Comparison of ENCODE assay signal across 18 cellular contexts in the genomic region with DNA sequence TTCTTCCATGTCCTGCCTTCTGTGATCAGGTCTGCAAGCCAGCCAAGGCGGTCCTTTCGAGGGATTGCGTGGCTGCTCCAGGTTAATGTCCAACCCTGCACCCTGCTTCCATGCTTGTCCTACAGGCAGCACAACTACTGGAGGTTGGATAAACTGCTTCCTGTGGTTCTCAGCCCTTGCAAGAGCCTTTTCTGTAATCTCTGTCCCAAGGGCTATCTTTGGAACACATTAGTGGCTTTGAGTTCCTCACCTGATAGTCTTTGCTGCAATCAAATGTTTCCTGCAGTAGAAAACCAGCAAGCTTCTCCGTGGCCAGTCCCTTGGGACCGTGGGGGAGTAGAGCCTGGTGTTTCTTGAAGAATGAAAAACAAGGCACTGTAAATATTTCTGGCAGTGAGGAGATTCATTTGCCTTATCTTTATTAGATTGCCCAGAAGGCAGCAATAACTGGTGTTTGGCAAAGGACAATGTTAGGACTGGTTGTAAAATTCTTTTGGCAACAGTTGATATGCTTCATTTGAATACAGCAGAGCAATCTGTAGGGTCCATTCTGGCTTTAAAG.
DNase-seq lines count a peak whose midpoint lies in the region; ATAC-seq and TF ChIP-seq lines count a peak whose summit lies in the region.
"Had no signal": no experiment of that assay in that cellular context is flagged by ENCODE, and none has a peak within 500 bp of the region (broad histone marks: within the 10 kb centered on the region; RNA-seq: fewer than 3 reads in every experiment).

No MANE protein-coding gene starts in this region.

- peaks cover 3% of the 10 kb centered on the region for H3K9me3 Mint-ChIP-seq in glutamatergic neuron (ENCODE audit: unreplicated experiment)

- no peaks in the 10 kb centered on the region for H3K9me3 ChIP-seq in left ventricle myocardium inferior (replicated peaks)
- H3K9me3 ChIP-seq in ascending aorta = no peaks in the 10 kb centered on the region
- H3K9me3 ChIP-seq: MG63, psoas muscle had no signal

- H3K4me1 ChIP-seq in left ventricle myocardium inferior = peaks cover 65% of the 10 kb centered on the region
- no peaks in the 10 kb centered on the region for H3K4me1 ChIP-seq in ascending aorta
- H3K4me1 ChIP-seq: psoas muscle had no signal

- DNase-seq in A172 (ENCODE audit: low spot score) (peak; percentile 48), left ventricle myocardium inferior (no peak), ascending aorta (ENCODE audit: low spot score in 2 of 2) (no peak), retina (no peak), glutamatergic neuron (no peak)
- DNase-seq: activated CD4-positive, alpha-beta T cell treated with anti-CD3 and anti-CD28 coated beads, Interleukin-2, amount 50 U/mL, for 4 hours; foreskin melanocyte; GDM1; HCEC 1CT; MG63; NCI-H226; psoas muscle; stimulated activated CD4-positive, alpha-beta T cell treated with anti-CD3 and anti-CD28 coated beads, Interleukin-2, amount 100 ng/mL, for 24 hours; T-helper 17 cell had no signal

- H3K4me1 Mint-ChIP-seq in glutamatergic neuron (ENCODE audit: low read depth, unreplicated experiment) = peaks cover 9% of the 10 kb centered on the region
- H3K4me1 Mint-ChIP-seq: B cell, T-helper 17 cell had no signal

- H3K36me3 ChIP-seq in left ventricle myocardium inferior (no peaks in the 10 kb centered on the region), ascending aorta (no peaks in the 10 kb centered on the region)
- H3K36me3 ChIP-seq: MG63 had no signal

- TF ChIP-seq CTCF in left ventricle myocardium inferior (IDR thresholded peaks at IDR 0.05; ENCODE audit: borderline replicate concordance) (no peak), ascending aorta (IDR thresholded peaks at IDR 0.05) (no peak), glutamatergic neuron (IDR thresholded peaks at IDR 0.05; ENCODE audit: partially characterized antibody, unreplicated experiment) (no peak)

- H3K27ac Mint-ChIP-seq in glutamatergic neuron (ENCODE audit: unreplicated experiment) = no peak overlapping the region
- H3K27ac Mint-ChIP-seq: B cell, T-helper 17 cell had no signal

- H3K36me3 Mint-ChIP-seq in glutamatergic neuron (ENCODE audit: unreplicated experiment) = no peaks in the 10 kb centered on the region

- H3K4me3 Mint-ChIP-seq in glutamatergic neuron (ENCODE audit: unreplicated experiment) = no peak overlapping the region
- H3K4me3 Mint-ChIP-seq: B cell, T-helper 17 cell had no signal

- H3K27me3 ChIP-seq in left ventricle myocardium inferior (ENCODE audit: low read depth) (no peaks in the 10 kb centered on the region), ascending aorta (no peaks in the 10 kb centered on the region)
- H3K27me3 ChIP-seq: MG63 had no signal

- ATAC-seq in GM19463 (IDR thresholded peaks at IDR 0.05; ENCODE audit: unreplicated experiment) = peak; percentile 39
- no peak; the same call in 2 of the 3 replicates for ATAC-seq in SK-N-SH treated with all-trans-retinoic acid at 6 μM for 48 hours
- no peak for ATAC-seq in HG02678 (IDR thresholded peaks at IDR 0.05; ENCODE audit: unreplicated experiment)
- ATAC-seq: T-helper 17 cell had no signal

- no peak overlapping the region for H3K4me3 ChIP-seq in left ventricle myocardium inferior
- no peak overlapping the region for H3K4me3 ChIP-seq in ascending aorta
- H3K4me3 ChIP-seq: MG63, psoas muscle had no signal

- H3K27ac ChIP-seq in left ventricle myocardium inferior (replicated peaks) = peak overlapping the region; percentile 65
- H3K27ac ChIP-seq in ascending aorta = no peak overlapping the region
- H3K27ac ChIP-seq: psoas muscle had no signal

- intact Hi-C loops in left ventricle myocardium inferior (cut with micrococcal nuclease) = no loop called here
- intact Hi-C loops in ascending aorta (cut with DNase I) = no loop called here

- peaks cover 1% of the 10 kb centered on the region for H3K27me3 Mint-ChIP-seq in glutamatergic neuron (ENCODE audit: unreplicated experiment)

TF ChIP-seq in SK-N-SH treated with all-trans-retinoic acid at 6 μM for 48 hours, 23 proteins besides CTCF, POLR2A, EP300 and RAD21:
- no peak for TF ChIP-seq CSRNP3 (CRISPR knock-in tag; IDR thresholded peaks at IDR 0.05)
- TF ChIP-seq, protein P1, sequence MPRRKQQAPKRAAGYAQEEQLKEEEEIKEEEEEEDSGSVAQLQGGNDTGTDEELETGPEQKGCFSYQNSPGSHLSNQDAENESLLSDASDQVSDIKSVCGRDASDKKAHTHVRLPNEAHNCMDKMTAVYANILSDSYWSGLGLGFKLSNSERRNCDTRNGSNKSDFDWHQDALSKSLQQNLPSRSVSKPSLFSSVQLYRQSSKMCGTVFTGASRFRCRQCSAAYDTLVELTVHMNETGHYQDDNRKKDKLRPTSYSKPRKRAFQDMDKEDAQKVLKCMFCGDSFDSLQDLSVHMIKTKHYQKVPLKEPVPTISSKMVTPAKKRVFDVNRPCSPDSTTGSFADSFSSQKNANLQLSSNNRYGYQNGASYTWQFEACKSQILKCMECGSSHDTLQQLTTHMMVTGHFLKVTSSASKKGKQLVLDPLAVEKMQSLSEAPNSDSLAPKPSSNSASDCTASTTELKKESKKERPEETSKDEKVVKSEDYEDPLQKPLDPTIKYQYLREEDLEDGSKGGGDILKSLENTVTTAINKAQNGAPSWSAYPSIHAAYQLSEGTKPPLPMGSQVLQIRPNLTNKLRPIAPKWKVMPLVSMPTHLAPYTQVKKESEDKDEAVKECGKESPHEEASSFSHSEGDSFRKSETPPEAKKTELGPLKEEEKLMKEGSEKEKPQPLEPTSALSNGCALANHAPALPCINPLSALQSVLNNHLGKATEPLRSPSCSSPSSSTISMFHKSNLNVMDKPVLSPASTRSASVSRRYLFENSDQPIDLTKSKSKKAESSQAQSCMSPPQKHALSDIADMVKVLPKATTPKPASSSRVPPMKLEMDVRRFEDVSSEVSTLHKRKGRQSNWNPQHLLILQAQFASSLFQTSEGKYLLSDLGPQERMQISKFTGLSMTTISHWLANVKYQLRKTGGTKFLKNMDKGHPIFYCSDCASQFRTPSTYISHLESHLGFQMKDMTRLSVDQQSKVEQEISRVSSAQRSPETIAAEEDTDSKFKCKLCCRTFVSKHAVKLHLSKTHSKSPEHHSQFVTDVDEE (CRISPR knock-in tag; IDR thresholded peaks at IDR 0.05) = 0 out of 2 replicates have a peak, but pooled peaks have one; percentile 35
- no peak for TF ChIP-seq SNAI2 (CRISPR knock-in tag; IDR thresholded peaks at IDR 0.05)
- TF ChIP-seq TCF4 (CRISPR knock-in tag; IDR thresholded peaks at IDR 0.05; ENCODE audit: borderline replicate concordance) = peak; percentile 45; the same call in 1 of the 2 replicates
